1 cellular context compared by ENCODE assay signal in the genomic region with DNA sequence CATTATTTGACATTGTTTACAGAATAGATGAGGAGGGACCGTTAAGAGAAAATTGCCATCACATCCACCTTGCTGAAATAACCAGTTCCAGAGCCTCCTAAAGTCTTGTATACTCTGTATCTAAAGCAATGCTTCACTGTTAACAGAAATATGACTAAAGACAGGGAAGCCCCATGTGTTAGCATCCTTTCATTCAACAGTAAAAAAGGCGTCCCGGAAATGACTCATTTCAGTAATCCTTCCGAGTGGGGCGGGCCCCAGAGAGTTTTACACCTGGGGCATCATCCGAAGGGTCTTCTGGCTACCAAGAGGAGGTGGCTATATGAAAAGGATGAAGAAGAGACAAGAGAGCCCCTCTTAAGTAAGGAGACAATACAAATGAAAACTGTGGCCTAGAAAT.
TF ChIP-seq lines count a peak whose summit lies in the region.

No MANE protein-coding gene starts in this region.

TF ChIP-seq in IMR-90, 13 proteins besides CTCF, POLR2A, EP300 and RAD21 (continued from another document):
- no peak for TF ChIP-seq USF2 (IDR thresholded peaks at IDR 0.05; ENCODE audit: low read depth, low read length)
- no peak for TF ChIP-seq CHD1 (IDR thresholded peaks at IDR 0.05; ENCODE audit: low read depth, low read length)
- no peak for TF ChIP-seq MAFK (IDR thresholded peaks at IDR 0.05; ENCODE audit: low read depth, low read length)
- TF ChIP-seq FOS (IDR thresholded peaks at IDR 0.05; ENCODE audit: low read depth, low read length) = no peak
